22 cellular contexts compared by ENCODE assay signal in genomic region chr17:29763273-29763672, GRCh38.
"Had no signal": no experiment of that assay in that cellular context is flagged by ENCODE, and none has a peak within 500 bp of the region (broad histone marks: within the 10 kb centered on the region; RNA-seq: fewer than 3 reads in every experiment).

No MANE protein-coding gene starts in this region.

- DNase-seq: activated CD4-positive, CD25-positive, alpha-beta regulatory T cell; activated CD8-positive, alpha-beta memory T cell treated with anti-CD3 and anti-CD28 coated beads, Interleukin-2, amount 50 U/mL, for 4 hours; activated CD8-positive, alpha-beta T cell treated with anti-CD3 and anti-CD28 coated beads for 36 hours; activated gamma-delta T cell treated with Interleukin-2 at 50 U/mL for 16 hours; activated naive CD4-positive, alpha-beta T cell treated with anti-CD3 and anti-CD28 coated beads, Interleukin-2, amount 10 ng/mL, durations not matched to agents 7 days and 5 days; activated naive CD8-positive, alpha-beta T cell treated with anti-CD3 and anti-CD28 coated beads for 36 hours; activated T-cell treated with anti-CD3 and anti-CD28 coated beads, Interleukin-2, amount 50 U/mL, for 72 hours; brain microvascular endothelial cell; cerebellar nuclear complex; MM.1S; NCI-H1105; NCI-H1436; NCI-H1694 treated with DMSO at 0.1 percent for 48 hours; NCI-H2029 treated with DMSO at 0.1 percent for 48 hours; NCI-H226; NCI-H526; NCI-H82; PC-3; SIG-M5; T-helper 1 cell had no signal

- H3K4me3 Mint-ChIP-seq: activated CD8-positive, alpha-beta T cell treated with anti-CD3 and anti-CD28 coated beads for 36 hours; activated naive CD4-positive, alpha-beta T cell treated with anti-CD3 and anti-CD28 coated beads, Interleukin-2, amount 10 ng/mL, durations not matched to agents 7 days and 5 days had no signal

- H3K27ac ChIP-seq: brain microvascular endothelial cell, VCaP had no signal

- H3K27ac Mint-ChIP-seq: activated naive CD8-positive, alpha-beta T cell treated with anti-CD3 and anti-CD28 coated beads for 36 hours; activated T-helper 2 cell treated with anti-CD3 and anti-CD28 coated beads, Interferon-gamma antibody, Interleukin-2, Interleukin-4, amounts not matched to agents 10 μg/mL and 5 μg/mL and 100 μg/mL, durations not matched to agents 14 hours and 24 hours and 36 hours had no signal

- H3K27me3 Mint-ChIP-seq: activated CD8-positive, alpha-beta T cell treated with anti-CD3 and anti-CD28 coated beads for 36 hours; activated naive CD4-positive, alpha-beta T cell treated with anti-CD3 and anti-CD28 coated beads, Interleukin-2, amount 10 ng/mL, durations not matched to agents 7 days and 5 days; activated naive CD8-positive, alpha-beta T cell treated with anti-CD3 and anti-CD28 coated beads for 36 hours had no signal

- H3K36me3 ChIP-seq: brain microvascular endothelial cell had no signal

- H3K27me3 ChIP-seq: brain microvascular endothelial cell had no signal

- H3K9me3 Mint-ChIP-seq: activated CD8-positive, alpha-beta T cell treated with anti-CD3 and anti-CD28 coated beads for 36 hours; activated naive CD4-positive, alpha-beta T cell treated with anti-CD3 and anti-CD28 coated beads, Interleukin-2, amount 10 ng/mL, durations not matched to agents 7 days and 5 days; activated naive CD8-positive, alpha-beta T cell treated with anti-CD3 and anti-CD28 coated beads for 36 hours; activated T-cell treated with anti-CD3 and anti-CD28 coated beads, Interleukin-2, amount 50 U/mL, for 72 hours; activated T-helper 2 cell treated with anti-CD3 and anti-CD28 coated beads, Interferon-gamma antibody, Interleukin-2, Interleukin-4, amounts not matched to agents 10 μg/mL and 5 μg/mL and 100 μg/mL, durations not matched to agents 14 hours and 24 hours and 36 hours had no signal

- ATAC-seq: activated CD8-positive, alpha-beta T cell treated with anti-CD3 and anti-CD28 coated beads for 36 hours; activated T-cell treated with anti-CD3 and anti-CD28 coated beads, Interleukin-2, amount 50 U/mL, for 72 hours; PC-3 had no signal
